In the genomic region with DNA sequence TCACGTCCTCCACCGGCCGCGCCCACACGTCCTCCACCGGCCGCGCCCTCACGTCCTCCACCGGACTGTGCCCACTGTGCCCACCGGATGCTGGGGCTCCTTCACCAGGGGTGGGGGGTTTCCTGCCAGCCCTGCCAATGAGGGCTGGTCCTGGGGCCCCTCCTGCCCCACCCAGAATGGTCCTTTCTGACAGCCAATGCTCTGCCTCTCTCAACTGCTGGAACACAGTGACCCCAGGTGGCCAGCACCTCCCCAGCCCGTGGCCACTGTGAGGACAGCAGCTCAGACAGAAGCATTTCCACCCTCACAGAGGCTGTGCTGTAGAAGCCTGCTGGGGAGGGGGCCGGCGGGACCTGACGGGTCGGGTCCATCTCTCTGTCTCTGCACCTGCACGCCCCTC, we compare ENCODE assay signal across 8 cellular contexts.
DNase-seq lines count a peak whose midpoint lies in the region; ATAC-seq and TF ChIP-seq lines count a peak whose summit lies in the region.

No MANE protein-coding gene starts in this region.

- peak; percentile 82 for ATAC-seq in activated CD8-positive, alpha-beta T cell treated with anti-CD3 and anti-CD28 coated beads for 36 hours

- H3K36me3 ChIP-seq in H7 (replicated peaks; ENCODE audit: control insufficient read depth, insufficient read depth, low read length): no peaks in the 10 kb centered on the region
- no peaks in the 10 kb centered on the region for H3K36me3 ChIP-seq in left ventricle myocardium inferior
- H3K36me3 ChIP-seq in MM.1S (replicated peaks; ENCODE audit: insufficient read depth, low read length): no peaks in the 10 kb centered on the region

- no peak overlapping the region for H3K4me2 ChIP-seq in MM.1S (ENCODE audit: low read depth, low read length)

- TF ChIP-seq POLR2A in lower leg skin (IDR thresholded peaks at IDR 0.05): no peak

- no peaks in the 10 kb centered on the region for H3K9me2 ChIP-seq in MM.1S (replicated peaks; ENCODE audit: insufficient read depth, low read length)

- DNase-seq in H7: peak; percentile 77
- peak; percentile 54 for DNase-seq in activated CD8-positive, alpha-beta T cell treated with anti-CD3 and anti-CD28 coated beads for 36 hours
- no peak for DNase-seq in left ventricle myocardium inferior
- DNase-seq in stimulated activated naive CD4-positive, alpha-beta T cell (lab: John Stamatoyannopoulos, UW): peak in 5 of 6 experiments; percentile 10 to 27 (median 21)
- no peak for DNase-seq in MM.1S
- DNase-seq in lower leg skin (ENCODE audit: low spot score in 2 of 2): no peak
- DNase-seq in NCI-H2081 treated with DMSO at 0.1 percent for 48 hours (lab: John Stamatoyannopoulos, UW): no peak

- peak; percentile 23; the same call in 1 of the 2 replicates for TF ChIP-seq CTCF in 22Rv1 (IDR thresholded peaks at IDR 0.05)
- TF ChIP-seq CTCF in activated CD8-positive, alpha-beta T cell treated with anti-CD3 and anti-CD28 coated beads for 36 hours (IDR thresholded peaks at IDR 0.05): no peak
- TF ChIP-seq CTCF in left ventricle myocardium inferior (IDR thresholded peaks at IDR 0.05; ENCODE audit: borderline replicate concordance): peak; percentile 52
- no peak for TF ChIP-seq CTCF in MM.1S (IDR thresholded peaks at IDR 0.05; ENCODE audit: low read length)
- no peak for TF ChIP-seq CTCF in lower leg skin (IDR thresholded peaks at IDR 0.05)

- peaks cover under 1% of the 10 kb centered on the region for H3K4me1 ChIP-seq in left ventricle myocardium inferior
- no peaks in the 10 kb centered on the region for H3K4me1 ChIP-seq in MM.1S (ENCODE audit: low read length)

- H3K27ac ChIP-seq in 22Rv1: no peak overlapping the region
- H3K27ac ChIP-seq in left ventricle myocardium inferior (replicated peaks): no peak overlapping the region
- no peak overlapping the region for H3K27ac ChIP-seq in MM.1S (ENCODE audit: low read length)

- intact Hi-C loops in activated CD8-positive, alpha-beta T cell treated with anti-CD3 and anti-CD28 coated beads for 36 hours (cut with micrococcal nuclease): no loop called here
- intact Hi-C loops in left ventricle myocardium inferior (cut with micrococcal nuclease): no loop called here
- intact Hi-C loops in lower leg skin (cut with DNase I; ENCODE audit: low total_unique reads): no loop called here

- H3K79me2 ChIP-seq in MM.1S (ENCODE audit: low read length): no peaks in the 10 kb centered on the region

- H3K27me3 Mint-ChIP-seq in activated CD8-positive, alpha-beta T cell treated with anti-CD3 and anti-CD28 coated beads for 36 hours: no peaks in the 10 kb centered on the region

- 85 to 88% methylated on average over 14 to 16 of the region's 17 CpGs for WGBS in lower leg skin, 2 donors

- no peaks in the 10 kb centered on the region for H4K20me1 ChIP-seq in MM.1S (ENCODE audit: insufficient read depth, low read length)

- no peak overlapping the region for H3K4me3 Mint-ChIP-seq in activated CD8-positive, alpha-beta T cell treated with anti-CD3 and anti-CD28 coated beads for 36 hours

- CTCF ChIA-PET in activated CD8-positive, alpha-beta T cell treated with anti-CD3 and anti-CD28 coated beads for 36 hours (lab: Charles Lee): interaction anchor here (1.1 to 1.8 kb wide), 2 partner anchors 10 to 304 kb away, joined by 4 to 7 read pairs; no protein-coding TSS in a partner anchor

- no peaks in the 10 kb centered on the region for H3F3A ChIP-seq in MM.1S (ENCODE audit: insufficient read depth, low read length)

- no peak overlapping the region for H2AFZ ChIP-seq in MM.1S (ENCODE audit: low read length)

- H3K4me3 ChIP-seq in H7 (ENCODE audit: insufficient read depth, low read depth, low read length) (no peak overlapping the region), left ventricle myocardium inferior (no peak overlapping the region), MM.1S (ENCODE audit: low read length) (no peak overlapping the region), lower leg skin (ENCODE audit: low read depth, poor library complexity, severe bottlenecking) (no peak overlapping the region)

- H3K27ac Mint-ChIP-seq in activated CD8-positive, alpha-beta T cell treated with anti-CD3 and anti-CD28 coated beads for 36 hours: no peak overlapping the region

- H3K9me3 ChIP-seq in left ventricle myocardium inferior (replicated peaks) (no peaks in the 10 kb centered on the region), MM.1S (replicated peaks; ENCODE audit: insufficient read depth, low read length) (no peaks in the 10 kb centered on the region)

- POLR2A ChIA-PET in activated CD8-positive, alpha-beta T cell treated with anti-CD3 and anti-CD28 coated beads for 36 hours (lab: Charles Lee): interaction anchor here (0.6 kb wide), 1 partner anchor 9 kb away, joined by 3 read pairs; no protein-coding TSS in a partner anchor

- H3K9me3 Mint-ChIP-seq in activated CD8-positive, alpha-beta T cell treated with anti-CD3 and anti-CD28 coated beads for 36 hours: peaks cover 2% of the 10 kb centered on the region

- no peak overlapping the region for H3K9ac ChIP-seq in MM.1S (ENCODE audit: low read length)

- H3K36me3 Mint-ChIP-seq in activated CD8-positive, alpha-beta T cell treated with anti-CD3 and anti-CD28 coated beads for 36 hours (ENCODE audit: low read depth): peaks cover 7% of the 10 kb centered on the region

- H3K27me3 ChIP-seq in H7 (ENCODE audit: control insufficient read depth, insufficient read depth, low read length): no peaks in the 10 kb centered on the region
- H3K27me3 ChIP-seq in left ventricle myocardium inferior (ENCODE audit: low read depth): no peaks in the 10 kb centered on the region
- no peaks in the 10 kb centered on the region for H3K27me3 ChIP-seq in MM.1S (replicated peaks; ENCODE audit: insufficient read depth, low read length)

- peaks cover 21% of the 10 kb centered on the region for H3K4me1 Mint-ChIP-seq in activated CD8-positive, alpha-beta T cell treated with anti-CD3 and anti-CD28 coated beads for 36 hours (ENCODE audit: low read depth)

Comparison
In these comparisons a context has a peak if more than half of its experiments do, and no peak if none do; other contexts are left out.
1. CTCF ChIP-seq: peak in 22Rv1 (single experiment) and left ventricle myocardium inferior (single experiment); none in activated CD8-positive, alpha-beta T cell treated with anti-CD3 and anti-CD28 coated beads for 36 hours (single experiment), MM.1S (single experiment) and lower leg skin (0 of 3).
2. DNase-seq: peak in H7 (single experiment), activated CD8-positive, alpha-beta T cell treated with anti-CD3 and anti-CD28 coated beads for 36 hours (single experiment) and stimulated activated naive CD4-positive, alpha-beta T cell (5 of 6); none in left ventricle myocardium inferior (single experiment), MM.1S (single experiment), lower leg skin (0 of 2) and NCI-H2081 treated with DMSO at 0.1 percent for 48 hours (single experiment).